ENCODE assay signal across 11 cellular contexts in the genomic region with DNA sequence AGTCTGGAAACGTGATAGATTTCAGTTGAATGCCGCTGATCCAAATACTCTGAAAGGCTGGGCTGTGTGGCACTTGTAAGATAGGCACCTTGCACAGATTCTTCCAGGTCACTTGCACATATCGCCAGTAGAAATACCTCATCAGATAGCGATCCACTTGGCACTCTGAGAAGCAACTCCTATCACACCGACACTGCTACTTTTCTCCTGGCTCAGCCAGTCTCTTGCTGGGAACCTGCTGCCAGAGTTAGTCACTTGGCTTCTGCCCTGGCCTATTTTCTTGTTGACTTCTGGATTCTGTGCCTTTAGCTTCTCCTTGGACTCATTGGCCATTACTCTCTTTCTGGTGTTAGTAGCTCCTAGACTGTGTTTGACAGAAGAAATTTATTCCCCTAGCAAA.
A peak's percentile ranks its signal among the peaks of the same experiment; 100 is the strongest.
DNase-seq lines count a peak whose midpoint lies in the region; ATAC-seq and TF ChIP-seq lines count a peak whose summit lies in the region.
"Had no signal": no experiment of that assay in that cellular context is flagged by ENCODE, and none has a peak within 500 bp of the region (broad histone marks: within the 10 kb centered on the region; RNA-seq: fewer than 3 reads in every experiment).

No MANE protein-coding gene starts in this region.

- POLR2A ChIA-PET in CD4-positive, alpha-beta memory T cell (lab: Charles Lee; ENCODE audit: partially characterized antibody), result interaction anchor here (0.6 to 6.0 kb wide), 8 partner anchors 10 to 130 kb away, joined by 3 to 44 read pairs (median 3); no protein-coding TSS in a partner anchor

- CTCF ChIA-PET in CD4-positive, alpha-beta memory T cell (lab: Charles Lee; ENCODE audit: partially characterized antibody), result interaction anchor here (0.8 to 1.3 kb wide), 2 partner anchors 66 to 117 kb away, joined by 3 read pairs; no protein-coding TSS in a partner anchor

- H3K9me3 Mint-ChIP-seq in CD4-positive, alpha-beta memory T cell, result no peaks in the 10 kb centered on the region

- H3K27me3 Mint-ChIP-seq in CD4-positive, alpha-beta memory T cell, result no peaks in the 10 kb centered on the region

- H3K9me3 ChIP-seq in CD4-positive, alpha-beta memory T cell (ENCODE audit: control insufficient read depth in 1 of 2, low read length in 2 of 2), result no peaks in the 10 kb centered on the region
- no peaks in the 10 kb centered on the region for H3K9me3 ChIP-seq in effector memory CD4-positive, alpha-beta T cell (ENCODE audit: control insufficient read depth, low read length)
- no peaks in the 10 kb centered on the region for H3K9me3 ChIP-seq in neutrophil
- H3K9me3 ChIP-seq: SJSA1 had no signal

- peaks cover 12 to 16% of the 10 kb centered on the region in 2 donors for H3K36me3 Mint-ChIP-seq in CD4-positive, alpha-beta memory T cell

- peak overlapping the region; percentile 76 to 87 (median 82) for H3K4me3 Mint-ChIP-seq in CD4-positive, alpha-beta memory T cell

- peaks cover 62 to 94% (median 77%) of the 10 kb centered on the region in 4 donors for H3K4me1 Mint-ChIP-seq in CD4-positive, alpha-beta memory T cell

- peaks cover 96% of the 10 kb centered on the region for H3K4me1 ChIP-seq in CD4-positive, alpha-beta memory T cell (ENCODE audit: insufficient read depth, low read length)
- peaks cover 47% of the 10 kb centered on the region for H3K4me1 ChIP-seq in effector memory CD4-positive, alpha-beta T cell (ENCODE audit: control insufficient read depth, insufficient read depth, low read length, poor library complexity, severe bottlenecking)
- peaks cover 36 to 53% of the 10 kb centered on the region in 2 experiments for H3K4me1 ChIP-seq in neutrophil (ENCODE audit: control insufficient read depth in 1 of 2, insufficient read depth in 1 of 2, low read depth in 1 of 2, low read length in 1 of 2)

- H3K36me3 ChIP-seq in CD4-positive, alpha-beta memory T cell (ENCODE audit: insufficient read depth, low read length), result no peaks in the 10 kb centered on the region
- H3K36me3 ChIP-seq in effector memory CD4-positive, alpha-beta T cell (ENCODE audit: control insufficient read depth, insufficient read depth, low read length), result no peaks in the 10 kb centered on the region
- no peaks in the 10 kb centered on the region for H3K36me3 ChIP-seq in neutrophil
- H3K36me3 ChIP-seq: SJSA1 had no signal

- peak overlapping the region; percentile 91 to 97 (median 93) for H3K27ac Mint-ChIP-seq in CD4-positive, alpha-beta memory T cell

- peak overlapping the region; percentile 61 for H3K27ac ChIP-seq in CD4-positive, alpha-beta memory T cell (ENCODE audit: low read depth, low read length)
- peak overlapping the region; percentile 73 for H3K27ac ChIP-seq in effector memory CD4-positive, alpha-beta T cell (ENCODE audit: insufficient read depth, low read length, poor library complexity, severe bottlenecking)
- H3K27ac ChIP-seq in neutrophil, result peak overlapping the region; percentile 23
- H3K27ac ChIP-seq: SJSA1 had no signal

- ATAC-seq in GM18873 (IDR thresholded peaks at IDR 0.05; ENCODE audit: low FRiP score, unreplicated experiment), result no peak
- ATAC-seq in HG02970 (IDR thresholded peaks at IDR 0.05; ENCODE audit: low FRiP score, unreplicated experiment), result no peak

- no peaks in the 10 kb centered on the region for H3K27me3 ChIP-seq in CD4-positive, alpha-beta memory T cell (ENCODE audit: insufficient read depth, low read length)
- no peaks in the 10 kb centered on the region for H3K27me3 ChIP-seq in effector memory CD4-positive, alpha-beta T cell (replicated peaks; ENCODE audit: control insufficient read depth, insufficient read depth, low read length, poor library complexity, severe bottlenecking)
- H3K27me3 ChIP-seq in neutrophil, result no peaks in the 10 kb centered on the region
- H3K27me3 ChIP-seq: SJSA1 had no signal

- no peak for TF ChIP-seq POLR2A in NB4 (IDR thresholded peaks at IDR 0.05; ENCODE audit: extremely low read depth, insufficient read length)

- TF ChIP-seq CTCF in NB4 (IDR thresholded peaks at IDR 0.05; ENCODE audit: low read depth, low read length) (no peak), neutrophil (IDR thresholded peaks at IDR 0.05) (no peak)

- DNase-seq in CD4-positive, alpha-beta memory T cell, result peak in 1 of 5 donors; percentile 42
- peak; percentile 41 for DNase-seq in NB4 (ENCODE audit: low read depth)
- DNase-seq in effector memory CD4-positive, alpha-beta T cell, result no peak
- DNase-seq in NCI-H146 treated with DMSO at 0.1 percent for 48 hours (lab: John Stamatoyannopoulos, UW; ENCODE audit: unreplicated experiment), result no peak
- no peak for DNase-seq in EL
- DNase-seq: head of caudate nucleus, occipital lobe had no signal

- intact Hi-C loops in CD4-positive, alpha-beta memory T cell (cut with micrococcal nuclease), result loop anchor here (1.0 to 5.0 kb wide), 6 partner anchors 8 to 131 kb away; a partner anchor contains a TSS

- peak overlapping the region; percentile 3 to 23 for H3K4me3 ChIP-seq in CD4-positive, alpha-beta memory T cell (ENCODE audit: low read length in 2 of 2)
- H3K4me3 ChIP-seq in NB4 (ENCODE audit: low read depth, low read length) (peak overlapping the region; percentile 18), neutrophil (ENCODE audit: low read depth in 1 of 2, low read length in 1 of 2) (no peak overlapping the region)
- peak overlapping the region; percentile 38 for H3K4me3 ChIP-seq in effector memory CD4-positive, alpha-beta T cell (ENCODE audit: insufficient read depth, low read depth, low read length, poor library complexity, severe bottlenecking)
- H3K4me3 ChIP-seq: SJSA1 had no signal

Comparison
In these comparisons a context has a peak if more than half of its experiments do, and no peak if none do; other contexts are left out.
1. H3K27ac ChIP-seq: peak in every context shown above with its lines; median percentile 73 in effector memory CD4-positive, alpha-beta T cell; 61 in CD4-positive, alpha-beta memory T cell; 23 in neutrophil.
2. H3K4me3 ChIP-seq: peak in CD4-positive, alpha-beta memory T cell (2 of 2), NB4 (single experiment) and effector memory CD4-positive, alpha-beta T cell (single experiment); none in neutrophil (0 of 2).